ENCODE assay signal across 8 cellular contexts in genomic region chr15:63188937-63189871, GRCh38. TPM values are rescaled to one million over a fixed set of nuclear protein-coding genes. Genes with fewer than 3 reads are reported as not detected.
DNase-seq lines count a peak whose midpoint lies in the region; ATAC-seq, FAIRE-seq and TF ChIP-seq lines count a peak whose summit lies in the region.

Gene RAB8B (plus strand): TSS chr15:63189606. CDS start chr15:63189625, 19 bp downstream.

- H3K36me3 ChIP-seq in ascending aorta, result no peaks in the 10 kb centered on the region

- peak; percentile 75 for TF ChIP-seq POLR2A in GM18505 (IDR thresholded peaks at IDR 0.05; ENCODE audit: borderline replicate concordance, extremely low read depth, insufficient read depth, insufficient read length)

- WGBS in right cardiac atrium, result under 1% methylated on average over 77 of the region's 77 CpGs

- ATAC-seq in GM18505 (IDR thresholded peaks at IDR 0.05; ENCODE audit: unreplicated experiment), result peak; percentile 78
- peak; percentile 68 for ATAC-seq in HG02938 (IDR thresholded peaks at IDR 0.05; ENCODE audit: unreplicated experiment)
- ATAC-seq in right cardiac atrium, result peak; percentile 99

- intact Hi-C loops in ascending aorta (cut with DNase I), result loop anchor here (1.0 kb wide), 3 partner anchors 32 to 88 kb away; partner anchors contain the start of genes APH1B and RPS27L
- intact Hi-C loops in right cardiac atrium (cut with DNase I), result no loop called here

- H3K9me3 ChIP-seq in ascending aorta, result no peaks in the 10 kb centered on the region
- H3K9me3 ChIP-seq in right cardiac atrium (ENCODE audit: control insufficient read depth, low read length), result no peaks in the 10 kb centered on the region

- H3K4me1 ChIP-seq in ascending aorta (peaks cover 0 to 13% of the 10 kb centered on the region in 2 donors), right cardiac atrium (ENCODE audit: control insufficient read depth, insufficient read depth, low read length) (peaks cover 3% of the 10 kb centered on the region)

- FAIRE-seq in urothelium cell line (lab: Jason Lieb, UNC), result peak; percentile 88

- DNase-seq in NCI-H187 (lab: John Stamatoyannopoulos, UW) (peak; percentile 49 to 85), T-helper 22 cell (ENCODE audit: low read depth) (peak; percentile 95), ascending aorta (ENCODE audit: low spot score in 2 of 2) (peak; percentile 94 to 99), right cardiac atrium (peak; percentile 99 to 100 (median 99)), pulmonary artery endothelial cell (ENCODE audit: low read depth, low spot score) (peak; percentile 69), urothelium cell line (ENCODE audit: low spot score) (peak; percentile 100)

- H3K27me3 ChIP-seq in ascending aorta, result no peaks in the 10 kb centered on the region
- H3K27me3 ChIP-seq in right cardiac atrium (ENCODE audit: control insufficient read depth, insufficient read depth), result no peaks in the 10 kb centered on the region

- H3K4me3 ChIP-seq in ascending aorta (peak within 1 kb of the TSS; percentile 85 to 96), right cardiac atrium (ENCODE audit: low read length) (peak within 1 kb of the TSS; percentile 93)

- TF ChIP-seq CTCF in ascending aorta (IDR thresholded peaks at IDR 0.05), result peak in 1 of 3 experiments; percentile 8

- H3K27ac ChIP-seq in ascending aorta (peak within 1 kb of the TSS; percentile 84 to 90), right cardiac atrium (ENCODE audit: low read length) (peak within 1 kb of the TSS; percentile 53)

RNA-seq across cellular contexts. Expression of gene RAB8B, which starts in this region (rescaled TPM):
- total RNA-seq in ascending aorta (25.1 TPM), right cardiac atrium (10 to 100 TPM; 16.1 to 21.5 (median 19.3) TPM), pulmonary artery endothelial cell (72.0 and 106 TPM in 2 replicates)
- polyA plus RNA-seq in right cardiac atrium, result 7.2 TPM

Comparison
In these comparisons a context has a peak if more than half of its experiments do, and no peak if none do; other contexts are left out.
1. Peak in every context shown above with its lines: DNase-seq, ATAC-seq, H3K4me3 ChIP-seq and H3K27ac ChIP-seq.